In genomic region chr19:16542045-16542893, GRCh38 we compare ENCODE assay signal across 8 cellular contexts. TPM values are rescaled to one million over a fixed set of nuclear protein-coding genes. Genes with fewer than 3 reads are reported as not detected.
DNase-seq lines count a peak whose midpoint lies in the region; ATAC-seq, FAIRE-seq and TF ChIP-seq lines count a peak whose summit lies in the region.

CHERP (minus strand) TSS chr19:16542437; CDS start chr19:16542378, 59 bp downstream.

- H3K27me3 ChIP-seq in pancreas (no peaks in the 10 kb centered on the region), tibial artery (no peaks in the 10 kb centered on the region)

- ATAC-seq in HG02763 (IDR thresholded peaks at IDR 0.05; ENCODE audit: unreplicated experiment) (peak; percentile 87), Right ventricle myocardium superior (ENCODE audit: poor library complexity) (peak; percentile 98), pancreas (peak; percentile 97 to 99 (median 98))

- TF ChIP-seq CTCF in GM12865 (IDR thresholded peaks at IDR 0.05; ENCODE audit: insufficient read depth, low read depth, low read length, missing control alignments) (peak; percentile 0), pancreas (IDR thresholded peaks at IDR 0.05) (no peak), tibial artery (IDR thresholded peaks at IDR 0.05) (no peak)

- H3K4me3 ChIP-seq in GM12865 (ENCODE audit: low read depth, low read length) = peak within 1 kb of the TSS; percentile 81
- H3K4me3 ChIP-seq in pancreas = peak within 1 kb of the TSS; percentile 86 to 99 (median 92)
- H3K4me3 ChIP-seq in tibial artery = peak within 1 kb of the TSS; percentile 78 to 82

- H3K36me3 ChIP-seq in pancreas (no peaks in the 10 kb centered on the region), tibial artery (peaks cover 3 to 33% (median 16%) of the 10 kb centered on the region in 3 donors)

- intact Hi-C loops in Right ventricle myocardium superior (cut with DNase I) (no loop called here), pancreas (cut with DNase I) (no loop called here), tibial artery (cut with DNase I; ENCODE audit: low total_unique reads) (no loop called here)

- H3K27ac ChIP-seq in pancreas (peak within 1 kb of the TSS; percentile 80 to 91 (median 84)), tibial artery (peak within 1 kb of the TSS; percentile 89 to 92)

- H3K9me3 ChIP-seq in pancreas (no peaks in the 10 kb centered on the region), tibial artery (no peaks in the 10 kb centered on the region)

- 0% methylated on average over 87 to 106 of the region's 106 CpGs for WGBS in pancreas, 2 donors

- DNase-seq in GM12865 (ENCODE audit: low read depth) (peak; percentile 97), NCI-H1417 treated with DMSO at 0.1 percent for 48 hours (lab: John Stamatoyannopoulos, UW) (peak; percentile 63), SW 1271 (lab: John Stamatoyannopoulos, UW) (peak; percentile 78 to 93), Right ventricle myocardium superior (peak; percentile 97), pancreas (peak; percentile 91 to 97 (median 93)), tibial artery (peak; percentile 89 to 96)
- DNase-seq in activated naive CD8-positive, alpha-beta T cell treated with anti-CD3 and anti-CD28 coated beads, Interleukin-2, amount 50 U/mL, for 16 hours (ENCODE audit: low read depth, low spot score) = peak; percentile 88

- H3K4me1 ChIP-seq in pancreas (peaks cover 18 to 25% (median 19%) of the 10 kb centered on the region in 3 donors), tibial artery (peaks cover 0 to 49% (median 34%) of the 10 kb centered on the region in 4 donors)

- FAIRE-seq in pancreas (lab: Jason Lieb, UNC) = no peak

RNA-seq across cellular contexts. Expression of gene CHERP, which starts in this region (rescaled TPM):
- total RNA-seq in Right ventricle myocardium superior (19.7 TPM), pancreas (10 to 100 TPM; 11.0 to 21.7 (median 16.6) TPM)
- polyA plus RNA-seq in pancreas = 10 to 100 TPM; 23.8 to 26.8 TPM

Comparison
In these comparisons a context has a peak if more than half of its experiments do, and no peak if none do; other contexts are left out.
1. Peak in every context shown above with its lines: DNase-seq, ATAC-seq, H3K4me3 ChIP-seq and H3K27ac ChIP-seq.